30 cellular contexts compared by ENCODE assay signal in genomic region chr20:60816901-60817300, GRCh38.
"Had no signal": no experiment of that assay in that cellular context is flagged by ENCODE, and none has a peak within 500 bp of the region (broad histone marks: within the 10 kb centered on the region; RNA-seq: fewer than 3 reads in every experiment).

No MANE protein-coding gene starts in this region.

- ATAC-seq: natural killer cell; psoas muscle; right cardiac atrium; right lobe of liver; stimulated activated effector memory CD8-positive, alpha-beta T cell treated with anti-CD3 and anti-CD28 coated beads, Interleukin-12 subunit alpha, Interleukin-12 subunit beta, amount 100 ng/mL, for 72 hours; stimulated activated naive B cell treated with anti-CD40 and anti-IgM and Interleukin-4, amounts not matched to agents 10 μg/mL and 1 μg/mL and 100 μg/mL, for 72 hours had no signal

- H3K9me3 Mint-ChIP-seq: natural killer cell, neural progenitor cell had no signal

- H3K4me3 Mint-ChIP-seq: natural killer cell; nephron; neural progenitor cell; stimulated activated effector memory CD8-positive, alpha-beta T cell treated with anti-CD3 and anti-CD28 coated beads, Interleukin-12 subunit alpha, Interleukin-12 subunit beta, amount 100 ng/mL, for 72 hours; stimulated activated naive B cell treated with anti-CD40 and anti-IgM and Interleukin-4, amounts not matched to agents 10 μg/mL and 1 μg/mL and 100 μg/mL, for 72 hours; stimulated activated naive CD8-positive, alpha-beta T cell treated with anti-CD3 and anti-CD28 coated beads, Interleukin-15, Interleukin-2, amounts not matched to agents 100 ng/mL and 50 ng/mL, for 24 hours had no signal

- DNase-seq: natural killer cell; nucleus accumbens; ovary; posterior cingulate gyrus; psoas muscle; right cardiac atrium; right lobe of liver; sigmoid colon; small intestine; stimulated activated CD4-positive, alpha-beta T cell treated with anti-CD3 and anti-CD28 coated beads, Interleukin-15, amount 100 ng/mL, for 24 hours; stimulated activated CD4-positive, alpha-beta T cell treated with anti-CD3 and anti-CD28 coated beads, Interleukin-2, amount 100 ng/mL, for 24 hours; stimulated activated CD4-positive, alpha-beta T cell treated with anti-CD3 and anti-CD28 coated beads, Interleukin-2, amount 100 ng/mL, for 48 hours; stimulated activated CD4-positive, alpha-beta T cell treated with anti-CD3 and anti-CD28 coated beads, Interleukin-4, amount 100 ng/mL, for 24 hours; stimulated activated naive B cell treated with anti-CD40 and anti-IgM and Interleukin-4, amounts not matched to agents 10 μg/mL and 1 μg/mL and 100 μg/mL, for 72 hours; stimulated activated naive CD4-positive, alpha-beta T cell treated with Interleukin-2 at 50 U/mL for 16 hours; stomach; thyroid gland; trophoblast cell; upper lobe of left lung had no signal

- H3K4me1 ChIP-seq: parathyroid adenoma, psoas muscle, right lobe of liver, sigmoid colon, stomach, thyroid gland, tibial nerve, upper lobe of left lung, vagina had no signal

- H3K9me3 ChIP-seq: neutrophil, psoas muscle, right lobe of liver, sigmoid colon, stomach, thoracic aorta, thyroid gland, tibial nerve, upper lobe of left lung, vagina had no signal

- H3K27ac ChIP-seq: neural progenitor cell, neutrophil, ovary, parathyroid adenoma, psoas muscle, right lobe of liver, sigmoid colon, stomach, thoracic aorta, thyroid gland, tibial nerve, upper lobe of left lung, vagina had no signal

- H3K9ac ChIP-seq: neural progenitor cell, parathyroid adenoma had no signal

- H3K4me2 ChIP-seq: neural progenitor cell had no signal

- H2AFZ ChIP-seq: neural progenitor cell, parathyroid adenoma had no signal

- H3K36me3 Mint-ChIP-seq: natural killer cell; neural progenitor cell; stimulated activated effector memory CD8-positive, alpha-beta T cell treated with anti-CD3 and anti-CD28 coated beads, Interleukin-12 subunit alpha, Interleukin-12 subunit beta, amount 100 ng/mL, for 72 hours; stimulated activated naive B cell treated with anti-CD40 and anti-IgM and Interleukin-4, amounts not matched to agents 10 μg/mL and 1 μg/mL and 100 μg/mL, for 72 hours had no signal

- H3K36me3 ChIP-seq: neural progenitor cell, neutrophil, ovary, right lobe of liver, sigmoid colon, stomach, thoracic aorta, thyroid gland, tibial nerve, upper lobe of left lung, vagina had no signal

- H3K4me1 Mint-ChIP-seq: natural killer cell, nephron had no signal

- H3K79me2 ChIP-seq: parathyroid adenoma had no signal

- H3K4me3 ChIP-seq: neural progenitor cell, ovary, psoas muscle, right lobe of liver, sigmoid colon, stomach, thoracic aorta, thyroid gland, tibial nerve, upper lobe of left lung, vagina had no signal

- FAIRE-seq: small intestine, urothelium cell line had no signal

- H3K27ac Mint-ChIP-seq: natural killer cell; nephron; neural progenitor cell; progenitor cell of endocrine pancreas; stimulated activated effector memory CD8-positive, alpha-beta T cell treated with anti-CD3 and anti-CD28 coated beads, Interleukin-12 subunit alpha, Interleukin-12 subunit beta, amount 100 ng/mL, for 72 hours; stimulated activated naive B cell treated with anti-CD40 and anti-IgM and Interleukin-4, amounts not matched to agents 10 μg/mL and 1 μg/mL and 100 μg/mL, for 72 hours; stimulated activated naive CD8-positive, alpha-beta T cell treated with anti-CD3 and anti-CD28 coated beads, Interleukin-15, Interleukin-2, amounts not matched to agents 100 ng/mL and 50 ng/mL, for 24 hours had no signal

- H3K27me3 ChIP-seq: neural progenitor cell, ovary, right lobe of liver, thyroid gland, tibial nerve, upper lobe of left lung, vagina had no signal
